18 cellular contexts compared by ENCODE assay signal in genomic region chr20:13202553-13202952, GRCh38.
"Had no signal": no experiment of that assay in that cellular context is flagged by ENCODE, and none has a peak within 500 bp of the region (broad histone marks: within the 10 kb centered on the region; RNA-seq: fewer than 3 reads in every experiment).

No MANE protein-coding gene starts in this region.

- H3K4me1 Mint-ChIP-seq: central memory CD8-positive, alpha-beta T cell had no signal

- H3K27me3 Mint-ChIP-seq: central memory CD8-positive, alpha-beta T cell had no signal

- H3K9me3 Mint-ChIP-seq: activated CD4-positive, alpha-beta T cell treated with anti-CD3 and anti-CD28 coated beads, Interleukin-2, amount 10 ng/mL, durations not matched to agents 7 days and 5 days; activated naive CD4-positive, alpha-beta T cell treated with anti-CD3 and anti-CD28 coated beads, Interleukin-2, amount 50 U/mL, for 72 hours; central memory CD8-positive, alpha-beta T cell had no signal

- H3K4me2 ChIP-seq: smooth muscle cell had no signal

- H3K27me3 ChIP-seq: left lung, right atrium auricular region, tibial nerve, vagina had no signal

- H3K27ac Mint-ChIP-seq: activated CD4-positive, alpha-beta T cell treated with anti-CD3 and anti-CD28 coated beads, Interleukin-2, amount 10 ng/mL, durations not matched to agents 7 days and 5 days; activated naive CD4-positive, alpha-beta T cell treated with anti-CD3 and anti-CD28 coated beads, Interleukin-2, amount 50 U/mL, for 72 hours; brain; natural killer cell had no signal

- H3K4me1 ChIP-seq: left lung, right atrium auricular region, tibial nerve had no signal

- FAIRE-seq: frontal cortex, keratinocyte had no signal

- H3K36me3 ChIP-seq: left lung, right atrium auricular region, tibial nerve, vagina had no signal

- H3K36me3 Mint-ChIP-seq: activated naive CD4-positive, alpha-beta T cell treated with anti-CD3 and anti-CD28 coated beads, Interleukin-2, amount 50 U/mL, for 72 hours; brain; natural killer cell had no signal

- H3K4me3 Mint-ChIP-seq: activated CD4-positive, alpha-beta T cell treated with anti-CD3 and anti-CD28 coated beads, Interleukin-2, amount 10 ng/mL, durations not matched to agents 7 days and 5 days; brain; central memory CD8-positive, alpha-beta T cell; natural killer cell had no signal

- H3K9me3 ChIP-seq: left lung, mucosa of descending colon, right atrium auricular region, tibial nerve, vagina had no signal

- DNase-seq: activated CD4-positive, alpha-beta T cell treated with anti-CD3 and anti-CD28 coated beads, Interleukin-2, amount 10 ng/mL, durations not matched to agents 7 days and 5 days; activated CD4-positive, CD25-positive, alpha-beta regulatory T cell; activated T-cell treated with anti-CD3 and anti-CD28 coated beads, Interleukin-2, amount 50 U/mL, for 1 hour; amniotic stem cell; effector memory CD4-positive, alpha-beta T cell; left lung; mucosa of descending colon; natural killer cell; nucleus accumbens had no signal

- ATAC-seq: activated naive CD4-positive, alpha-beta T cell treated with anti-CD3 and anti-CD28 coated beads, Interleukin-2, amount 50 U/mL, for 72 hours; left lung; mucosa of descending colon; natural killer cell had no signal

- H3K27ac ChIP-seq: left lung, right atrium auricular region, tibial nerve, vagina had no signal

- H3K4me3 ChIP-seq: left lung, mucosa of descending colon, right atrium auricular region, smooth muscle cell, tibial nerve, vagina had no signal
